Comparison of ENCODE assay signal across 8 cellular contexts in genomic region chr11:2270322-2271076, GRCh38. TPM values are rescaled to one million over a fixed set of nuclear protein-coding genes. Genes with fewer than 3 reads are reported as not detected.
DNase-seq lines count a peak whose midpoint lies in the region; ATAC-seq and TF ChIP-seq lines count a peak whose summit lies in the region.

A gene with protein sequence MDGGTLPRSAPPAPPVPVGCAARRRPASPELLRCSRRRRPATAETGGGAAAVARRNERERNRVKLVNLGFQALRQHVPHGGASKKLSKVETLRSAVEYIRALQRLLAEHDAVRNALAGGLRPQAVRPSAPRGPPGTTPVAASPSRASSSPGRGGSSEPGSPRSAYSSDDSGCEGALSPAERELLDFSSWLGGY (minus strand): TSS chr11:2270588. CDS start chr11:2270332, 256 bp downstream.

- CTCF ChIA-PET in HEK293 (lab: Yijun Ruan, JAX) = interaction anchor here (0.6 to 1.3 kb wide), 2 partner anchors 9 to 102 kb away, joined by 3 to 4 read pairs; no protein-coding TSS in a partner anchor
- CTCF ChIA-PET in activated CD8-positive, alpha-beta T cell treated with anti-CD3 and anti-CD28 coated beads, Interleukin-2, amount 10 ng/mL, durations not matched to agents 7 days and 5 days (lab: Charles Lee) = interaction anchor here (1.0 kb wide), 1 partner anchor 34 kb away, joined by 6 read pairs; no protein-coding TSS in a partner anchor

- DNase-seq in activated CD8-positive, alpha-beta T cell treated with anti-CD3 and anti-CD28 coated beads, Interleukin-2, amount 10 ng/mL, durations not matched to agents 7 days and 5 days = no peak
- no peak for DNase-seq in kidney tubule cell (ENCODE audit: low spot score)
- no peak for DNase-seq in HK-2 (ENCODE audit: unreplicated experiment)

- peaks cover 32% of the 10 kb centered on the region for H3K27me3 Mint-ChIP-seq in activated CD8-positive, alpha-beta T cell treated with anti-CD3 and anti-CD28 coated beads, Interleukin-2, amount 10 ng/mL, durations not matched to agents 7 days and 5 days (ENCODE audit: low read depth)

- peak within 1 kb of the TSS; percentile 49 for H3K4me3 Mint-ChIP-seq in activated CD8-positive, alpha-beta T cell treated with anti-CD3 and anti-CD28 coated beads, Interleukin-2, amount 10 ng/mL, durations not matched to agents 7 days and 5 days

- H3K36me3 Mint-ChIP-seq in activated CD8-positive, alpha-beta T cell treated with anti-CD3 and anti-CD28 coated beads, Interleukin-2, amount 10 ng/mL, durations not matched to agents 7 days and 5 days (ENCODE audit: low read depth) = no peaks in the 10 kb centered on the region

- no peak within 1 kb of the TSS for H3K27ac ChIP-seq in HEK293 (ENCODE audit: extremely low read depth, low read depth, low read length)
- H3K27ac ChIP-seq in skin epidermis = peak within 1 kb of the TSS in 19 of 21 experiments; percentile 16 to 86 (median 71)

- peaks cover 33% of the 10 kb centered on the region for H3K4me1 Mint-ChIP-seq in activated CD8-positive, alpha-beta T cell treated with anti-CD3 and anti-CD28 coated beads, Interleukin-2, amount 10 ng/mL, durations not matched to agents 7 days and 5 days (ENCODE audit: low read depth)

- H3K9me3 Mint-ChIP-seq in activated CD8-positive, alpha-beta T cell treated with anti-CD3 and anti-CD28 coated beads, Interleukin-2, amount 10 ng/mL, durations not matched to agents 7 days and 5 days (ENCODE audit: insufficient read depth) = no peaks in the 10 kb centered on the region

- no peak for TF ChIP-seq CTCF in HEK293 (tag by site-specific recombination; IDR thresholded peaks at IDR 0.05)

- ATAC-seq in activated CD8-positive, alpha-beta T cell treated with anti-CD3 and anti-CD28 coated beads, Interleukin-2, amount 10 ng/mL, durations not matched to agents 7 days and 5 days = no peak
- ATAC-seq in HG02610 (IDR thresholded peaks at IDR 0.05; ENCODE audit: unreplicated experiment) (no peak), GM19035 (IDR thresholded peaks at IDR 0.05; ENCODE audit: unreplicated experiment) (no peak)

- H3K36me3 ChIP-seq in HEK293 (ENCODE audit: control insufficient read depth in 2 of 2, insufficient read depth in 1 of 2, low read length in 2 of 2) = no peaks in the 10 kb centered on the region

- no peaks in the 10 kb centered on the region for H3K9me3 ChIP-seq in HEK293 (ENCODE audit: control insufficient read depth, insufficient read depth, low read depth, low read length)
- no peaks in the 10 kb centered on the region for H3K9me3 ChIP-seq in iPS-18c (ENCODE audit: control insufficient read depth, insufficient read depth, low read length)

- POLR2A ChIA-PET in HEK293 (lab: Yijun Ruan, JAX) = no interaction called here
- POLR2A ChIA-PET in activated CD8-positive, alpha-beta T cell treated with anti-CD3 and anti-CD28 coated beads, Interleukin-2, amount 10 ng/mL, durations not matched to agents 7 days and 5 days (lab: Charles Lee) = no interaction called here

- no peaks in the 10 kb centered on the region for H3K4me1 ChIP-seq in HEK293 (ENCODE audit: control insufficient read depth, insufficient read depth, low read length)

- H3K27ac Mint-ChIP-seq in activated CD8-positive, alpha-beta T cell treated with anti-CD3 and anti-CD28 coated beads, Interleukin-2, amount 10 ng/mL, durations not matched to agents 7 days and 5 days = no peak within 1 kb of the TSS

- H3K4me3 ChIP-seq in HEK293 (ENCODE audit: low read depth, low read length) (no peak within 1 kb of the TSS; the same call in 1 of the 2 replicates), iPS-18c (ENCODE audit: insufficient read depth, low read depth, low read length) (peak within 1 kb of the TSS; percentile 49), skin epidermis (peak within 1 kb of the TSS; percentile 22 to 51 (median 38))

TF ChIP-seq in HEK293, 187 proteins besides CTCF, POLR2A, EP300 and RAD21:
- TF ChIP-seq ZNF335 (tag by site-specific recombination; conservative IDR thresholded peaks at IDR 0.05) = peak; percentile 36
- 0 out of 2 replicates have a peak, but pooled peaks have one; percentile 30 for TF ChIP-seq HOXC10 (CRISPR knock-in tag; IDR thresholded peaks at IDR 0.05)
- peak; percentile 27 for TF ChIP-seq ZBTB26 (tag by site-specific recombination; optimal IDR thresholded peaks at IDR 0.05)
- TF ChIP-seq, protein P1, sequence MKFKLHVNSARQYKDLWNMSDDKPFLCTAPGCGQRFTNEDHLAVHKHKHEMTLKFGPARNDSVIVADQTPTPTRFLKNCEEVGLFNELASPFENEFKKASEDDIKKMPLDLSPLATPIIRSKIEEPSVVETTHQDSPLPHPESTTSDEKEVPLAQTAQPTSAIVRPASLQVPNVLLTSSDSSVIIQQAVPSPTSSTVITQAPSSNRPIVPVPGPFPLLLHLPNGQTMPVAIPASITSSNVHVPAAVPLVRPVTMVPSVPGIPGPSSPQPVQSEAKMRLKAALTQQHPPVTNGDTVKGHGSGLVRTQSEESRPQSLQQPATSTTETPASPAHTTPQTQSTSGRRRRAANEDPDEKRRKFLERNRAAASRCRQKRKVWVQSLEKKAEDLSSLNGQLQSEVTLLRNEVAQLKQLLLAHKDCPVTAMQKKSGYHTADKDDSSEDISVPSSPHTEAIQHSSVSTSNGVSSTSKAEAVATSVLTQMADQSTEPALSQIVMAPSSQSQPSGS (tag by site-specific recombination; IDR thresholded peaks at IDR 0.05; ENCODE audit: low read depth) = no peak
- peak; percentile 43; the same call in 1 of the 2 replicates for TF ChIP-seq ZFHX2 (tag by site-specific recombination; conservative IDR thresholded peaks at IDR 0.05)

RNA-seq across cellular contexts. Expression of the gene that starts here (rescaled TPM):
- total RNA-seq in activated CD8-positive, alpha-beta T cell treated with anti-CD3 and anti-CD28 coated beads, Interleukin-2, amount 10 ng/mL, durations not matched to agents 7 days and 5 days = under 1 TPM; 0.13 to 0.53 TPM
